Comparison of ENCODE assay signal across 8 cellular contexts in the genomic region with DNA sequence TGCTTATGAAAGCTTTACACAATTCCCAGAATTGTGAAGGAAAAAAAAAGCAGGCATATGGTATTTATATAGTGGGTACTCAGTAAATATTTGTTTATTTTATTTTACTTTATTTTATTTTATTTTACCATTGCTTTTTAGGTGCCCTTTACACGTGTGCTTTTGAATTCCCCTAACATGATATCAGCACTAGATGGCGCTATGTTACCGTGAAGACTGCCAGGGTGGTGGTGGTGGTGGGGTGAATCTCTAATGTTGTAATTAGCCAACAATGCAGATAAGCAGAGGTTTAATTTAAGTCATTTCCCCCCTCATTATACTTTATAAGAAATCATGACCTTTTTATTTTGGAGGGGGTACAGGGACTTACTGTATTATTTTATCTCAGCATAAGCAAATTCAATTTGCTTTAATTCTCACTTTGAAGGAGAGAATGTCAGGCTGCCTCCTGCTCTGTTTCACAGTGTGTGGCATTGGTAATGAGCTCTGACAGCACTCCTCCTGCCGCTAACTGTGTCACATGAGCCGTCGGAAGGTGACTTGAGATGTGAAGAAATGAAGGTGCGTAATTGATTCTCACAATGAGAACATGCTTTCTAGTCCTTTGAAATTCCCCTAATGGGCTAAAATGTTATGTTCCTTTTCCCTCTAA.
DNase-seq lines count a peak whose midpoint lies in the region; ATAC-seq and TF ChIP-seq lines count a peak whose summit lies in the region.

No MANE protein-coding gene starts in this region.

- H3K4me3 ChIP-seq in astrocyte of the cerebellum (ENCODE audit: low read depth, low read length) (no peak overlapping the region), testis (no peak overlapping the region), lower leg skin (ENCODE audit: low read depth, poor library complexity, severe bottlenecking) (no peak overlapping the region)

- DNase-seq in 8988T (peak; percentile 16), ELF-1 (ENCODE audit: low read depth, low spot score) (peak; percentile 58), NCI-H446 (lab: John Stamatoyannopoulos, UW) (peak; percentile 69 to 75), astrocyte of the cerebellum (ENCODE audit: low read depth) (peak; percentile 11), inferior parietal cortex (ENCODE audit: extremely low spot score) (peak; percentile 78), testis (peak; percentile 56), lower leg skin (ENCODE audit: low spot score in 2 of 2) (no peak)

- no peak overlapping the region for H3K27ac ChIP-seq in testis

- in situ Hi-C loops in astrocyte of the cerebellum (cut with HindIII; ENCODE audit: low sequenced_read_pairs), result loop anchor here (25.0 kb wide), 1 partner anchor 758 kb away; no protein-coding TSS in a partner anchor

- peak; percentile 60 for ATAC-seq in HG02870 (IDR thresholded peaks at IDR 0.05; ENCODE audit: unreplicated experiment)

- H3K27me3 ChIP-seq in testis, result no peaks in the 10 kb centered on the region

- no peaks in the 10 kb centered on the region for H3K4me1 ChIP-seq in testis

- TF ChIP-seq POLR2A in testis (IDR thresholded peaks at IDR 0.05), result no peak
- no peak for TF ChIP-seq POLR2A in lower leg skin (IDR thresholded peaks at IDR 0.05)

- WGBS in testis, 2 donors, result 36 to 39% methylated on average over 7 of the region's 7 CpGs
- 39 to 40% methylated on average over 7 of the region's 7 CpGs for WGBS in lower leg skin, 2 donors

- intact Hi-C loops in testis (cut with DNase I; ENCODE audit: low total_unique reads) (no loop called here), lower leg skin (cut with DNase I; ENCODE audit: low total_unique reads) (no loop called here)

- no peaks in the 10 kb centered on the region for H3K9me3 ChIP-seq in testis

- peak; percentile 76 for TF ChIP-seq CTCF in astrocyte of the cerebellum (IDR thresholded peaks at IDR 0.05; ENCODE audit: low read depth, low read length, missing control alignments)
- peak; percentile 37 to 74 (median 68) for TF ChIP-seq CTCF in testis (IDR thresholded peaks at IDR 0.05)
- TF ChIP-seq CTCF in lower leg skin (IDR thresholded peaks at IDR 0.05), result no peak

- H3K36me3 ChIP-seq in testis (ENCODE audit: low read depth, missing control alignments), result no peaks in the 10 kb centered on the region

Comparison
In these comparisons a context has a peak if more than half of its experiments do, and no peak if none do; other contexts are left out.
1. DNase-seq: peak in 8988T (single experiment), ELF-1 (single experiment), NCI-H446 (2 of 2), astrocyte of the cerebellum (single experiment), inferior parietal cortex (single experiment) and testis (single experiment); none in lower leg skin (0 of 2).
2. CTCF ChIP-seq: peak in astrocyte of the cerebellum (single experiment) and testis (3 of 3); none in lower leg skin (0 of 3).